In the genomic region with DNA sequence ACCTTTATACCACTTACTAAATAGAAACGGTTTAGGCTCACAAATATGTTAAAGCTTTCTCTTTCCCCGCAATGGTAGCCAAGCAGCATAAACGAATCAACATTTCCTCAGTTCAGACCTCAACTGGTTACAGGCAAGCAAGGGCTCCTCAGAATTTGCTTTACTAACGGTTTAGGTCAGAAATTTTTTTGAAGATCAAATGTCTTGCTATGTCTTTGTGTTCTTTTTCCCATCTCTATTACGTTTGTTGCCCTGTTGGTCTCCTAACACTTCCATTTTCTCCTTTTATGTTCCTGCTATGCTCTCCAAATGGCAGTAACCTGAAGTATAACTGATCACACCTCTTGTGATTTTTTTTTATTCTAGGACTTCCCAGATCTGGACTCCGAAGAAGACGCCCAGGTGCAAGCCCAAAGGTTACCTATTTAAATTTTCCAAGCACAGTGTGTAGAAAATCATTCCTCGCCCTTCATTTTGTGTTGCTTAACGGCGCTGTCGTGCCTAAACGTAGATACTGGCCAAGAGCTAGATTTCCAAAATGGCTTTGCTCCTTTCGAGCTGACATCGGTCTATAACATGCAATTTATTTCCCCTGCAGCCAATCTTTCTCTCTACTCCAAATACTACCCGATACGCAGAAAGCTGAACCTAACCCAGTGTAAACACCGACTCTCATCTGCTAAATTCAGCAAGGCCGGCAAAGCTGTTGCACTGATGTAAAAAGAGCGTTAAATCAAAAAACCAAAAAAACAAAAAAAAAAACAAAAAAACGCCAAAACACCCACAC, we compare ENCODE assay signal across 7 cellular contexts. TPM values are rescaled to one million over a fixed set of nuclear protein-coding genes. Genes with fewer than 3 reads are reported as not detected.
DNase-seq lines count a peak whose midpoint lies in the region; ATAC-seq and TF ChIP-seq lines count a peak whose summit lies in the region.

No MANE protein-coding gene starts in this region.

- peaks cover 4% of the 10 kb centered on the region for H3K36me3 Mint-ChIP-seq in T-helper 17 cell (ENCODE audit: low read depth)
- H3K36me3 Mint-ChIP-seq in stimulated activated naive CD8-positive, alpha-beta T cell treated with anti-CD3 and anti-CD28 coated beads, Interleukin-15, Interleukin-2, amounts not matched to agents 100 ng/mL and 50 ng/mL, for 24 hours (ENCODE audit: low read depth) = peaks cover 35% of the 10 kb centered on the region

- peak overlapping the region; percentile 97 for H3K27ac ChIP-seq in colonic mucosa
- peak overlapping the region; percentile 97 for H3K27ac ChIP-seq in lower lobe of right lung

- peak overlapping the region; percentile 95 for H3K4me3 Mint-ChIP-seq in T-helper 17 cell
- peak overlapping the region; percentile 95 for H3K4me3 Mint-ChIP-seq in stimulated activated naive CD8-positive, alpha-beta T cell treated with anti-CD3 and anti-CD28 coated beads, Interleukin-15, Interleukin-2, amounts not matched to agents 100 ng/mL and 50 ng/mL, for 24 hours

- H3K4me1 Mint-ChIP-seq in T-helper 17 cell = peaks cover 57% of the 10 kb centered on the region
- H3K4me1 Mint-ChIP-seq in stimulated activated naive CD8-positive, alpha-beta T cell treated with anti-CD3 and anti-CD28 coated beads, Interleukin-15, Interleukin-2, amounts not matched to agents 100 ng/mL and 50 ng/mL, for 24 hours (ENCODE audit: low read depth) = peaks cover 63% of the 10 kb centered on the region

- peak; percentile 4 for ATAC-seq in HG02571 (IDR thresholded peaks at IDR 0.05; ENCODE audit: unreplicated experiment)
- peak; percentile 54 for ATAC-seq in T-helper 17 cell
- peak; percentile 27 to 32 for ATAC-seq in lower lobe of right lung

- peak; percentile 74 for DNase-seq in NCI-H1092 (lab: John Stamatoyannopoulos, UW)
- peak in 2 of 3 donors; percentile 32 to 42 for DNase-seq in T-helper 17 cell
- peak; percentile 45 for DNase-seq in colonic mucosa
- no peak for DNase-seq in lower lobe of right lung

- TF ChIP-seq CTCF in GM12875 (IDR thresholded peaks at IDR 0.05; ENCODE audit: borderline replicate concordance, insufficient read depth, low read depth, low read length) (no peak), colonic mucosa (IDR thresholded peaks at IDR 0.05) (no peak), lower lobe of right lung (IDR thresholded peaks at IDR 0.05) (no peak)

- intact Hi-C loops in colonic mucosa (cut with DNase I) (no loop called here), lower lobe of right lung (cut with DNase I) (no loop called here)

- no peaks in the 10 kb centered on the region for H3K27me3 ChIP-seq in colonic mucosa
- H3K27me3 ChIP-seq in lower lobe of right lung (ENCODE audit: low read depth) = no peaks in the 10 kb centered on the region

- no peaks in the 10 kb centered on the region for H3K27me3 Mint-ChIP-seq in T-helper 17 cell
- no peaks in the 10 kb centered on the region for H3K27me3 Mint-ChIP-seq in stimulated activated naive CD8-positive, alpha-beta T cell treated with anti-CD3 and anti-CD28 coated beads, Interleukin-15, Interleukin-2, amounts not matched to agents 100 ng/mL and 50 ng/mL, for 24 hours

- peak overlapping the region; percentile 100 for H3K27ac Mint-ChIP-seq in T-helper 17 cell
- peak overlapping the region; percentile 98 for H3K27ac Mint-ChIP-seq in stimulated activated naive CD8-positive, alpha-beta T cell treated with anti-CD3 and anti-CD28 coated beads, Interleukin-15, Interleukin-2, amounts not matched to agents 100 ng/mL and 50 ng/mL, for 24 hours

- no peaks in the 10 kb centered on the region for H3K36me3 ChIP-seq in colonic mucosa
- no peaks in the 10 kb centered on the region for H3K36me3 ChIP-seq in lower lobe of right lung

- H3K9me3 ChIP-seq in T-helper 17 cell (ENCODE audit: control insufficient read depth, low read length, poor library complexity, severe bottlenecking) (no peaks in the 10 kb centered on the region), colonic mucosa (no peaks in the 10 kb centered on the region), lower lobe of right lung (no peaks in the 10 kb centered on the region)

- H3K9me3 Mint-ChIP-seq in stimulated activated naive CD8-positive, alpha-beta T cell treated with anti-CD3 and anti-CD28 coated beads, Interleukin-15, Interleukin-2, amounts not matched to agents 100 ng/mL and 50 ng/mL, for 24 hours = no peaks in the 10 kb centered on the region

- H3K9ac ChIP-seq in colonic mucosa (ENCODE audit: low read depth in 2 of 2, low read length in 2 of 2) = peak overlapping the region; percentile 52 to 87

- H3K4me1 ChIP-seq in colonic mucosa (no peaks in the 10 kb centered on the region), lower lobe of right lung (peaks cover 50% of the 10 kb centered on the region)

- H3K4me3 ChIP-seq in GM12875 (ENCODE audit: low read depth, low read length) (peak overlapping the region; percentile 47), colonic mucosa (peak overlapping the region; percentile 90), lower lobe of right lung (peak overlapping the region; percentile 95)

RNA-seq across cellular contexts. Expression of gene ASF1A, which starts 0.7 kb away (rescaled TPM):
- total RNA-seq in T-helper 17 cell (10 to 100 TPM; 14.4 to 20.6 TPM), colonic mucosa (10 to 100 TPM; 17.7 to 20.4 TPM), lower lobe of right lung (25.9 TPM)

RNA-seq across cellular contexts. Expression of gene MCM9, which starts 41.7 kb away (rescaled TPM):
- total RNA-seq in T-helper 17 cell = 10 to 100 TPM; 30.0 to 37.2 TPM
- total RNA-seq in colonic mucosa = 10 to 100 TPM; 14.3 to 18.5 TPM
- 23.6 TPM for total RNA-seq in lower lobe of right lung

Comparison
In these comparisons a context has a peak if more than half of its experiments do, and no peak if none do; other contexts are left out.
1. ATAC-seq: peak in every context shown above with its lines; median percentile 54 in T-helper 17 cell; 30 in lower lobe of right lung; 4 in HG02571.